ENCODE assay signal across 10 cellular contexts in genomic region chr1:44616991-44617702, GRCh38. TPM values are rescaled to one million over a fixed set of nuclear protein-coding genes. Genes with fewer than 3 reads are reported as not detected.
A peak's percentile ranks its signal among the peaks of the same experiment; 100 is the strongest.
DNase-seq lines count a peak whose midpoint lies in the region; FAIRE-seq and TF ChIP-seq lines count a peak whose summit lies in the region.
"Had no signal": no experiment of that assay in that cellular context is flagged by ENCODE, and none has a peak within 500 bp of the region (broad histone marks: within the 10 kb centered on the region; RNA-seq: fewer than 3 reads in every experiment).

No MANE protein-coding gene starts in this region.

- BruUV-seq in A673 (replicated peaks; lab: Mats Ljungman, UMichigan), result no TSS peak

- H3K4me3 ChIP-seq in bronchial epithelial cell (ENCODE audit: low read depth, low read length) (peak overlapping the region; percentile 27), skin epidermis (peak overlapping the region in 6 of 7 experiments; percentile 15 to 37 (median 30)), A673 (ENCODE audit: low read depth, low read length, poor library complexity, severe bottlenecking) (no peak overlapping the region)
- H3K4me3 ChIP-seq: GM12878 had no signal

- intact Hi-C loops in A673 (cut with micrococcal nuclease; ENCODE audit: unreplicated experiment), result no loop called here

- no peak for FAIRE-seq in bronchial epithelial cell (lab: Jason Lieb, UNC)
- FAIRE-seq: GM12878 had no signal

- TF ChIP-seq CTCF in bronchial epithelial cell (IDR thresholded peaks at IDR 0.05; ENCODE audit: insufficient read depth, low read length, severe bottlenecking) (no peak), A673 (conservative IDR thresholded peaks at IDR 0.05; ENCODE audit: low read depth, low read length) (no peak)

- DNase-seq in HPDE6-E6E7 (ENCODE audit: extremely low spot score) (peak; percentile 85), bronchial epithelial cell (ENCODE audit: low read depth) (peak; percentile 61), iPS-NIHi7 (ENCODE audit: extremely low spot score) (peak; percentile 58), NCI-H1417 treated with DMSO at 0.1 percent for 48 hours (lab: John Stamatoyannopoulos, UW) (no peak), NCI-H82 treated with DMSO at 0.1 percent for 48 hours (lab: John Stamatoyannopoulos, UW; ENCODE audit: unreplicated experiment) (no peak), A673 (ENCODE audit: low spot score) (no peak), Kasumi-1 (lab: John Stamatoyannopoulos, UW) (no peak)
- DNase-seq: activated gamma-delta T cell treated with Interleukin-2 at 50 U/mL for 16 hours had no signal

- POLR2A ChIA-PET in A673 (lab: Charles Lee; ENCODE audit: low non-redundant PET), result interaction anchor here (0.7 kb wide), 1 partner anchor 33 kb away, joined by 4 read pairs; no protein-coding TSS in a partner anchor

- no peaks in the 10 kb centered on the region for H3K4me1 ChIP-seq in A673 (ENCODE audit: insufficient read depth, low read length, poor library complexity, severe bottlenecking)

- H3K27me3 ChIP-seq in bronchial epithelial cell (ENCODE audit: control insufficient read depth, insufficient read depth, low read length), result peaks cover 2% of the 10 kb centered on the region
- peaks cover 18% of the 10 kb centered on the region for H3K27me3 ChIP-seq in A673 (replicated peaks; ENCODE audit: insufficient read depth, low read depth, low read length, poor library complexity)

- H3K27ac ChIP-seq in skin epidermis (peak overlapping the region in 2 of 21 experiments; percentile 16 to 38), A673 (ENCODE audit: low read depth, low read length, poor library complexity, severe bottlenecking) (no peak overlapping the region)

- H3K36me3 ChIP-seq in bronchial epithelial cell (ENCODE audit: control insufficient read depth, insufficient read depth, low read length) (no peaks in the 10 kb centered on the region), A673 (ENCODE audit: insufficient read depth, low read length, poor library complexity, severe bottlenecking) (no peaks in the 10 kb centered on the region)

- no peaks in the 10 kb centered on the region for H3K9me3 ChIP-seq in A673 (ENCODE audit: low read depth, low read length, poor library complexity, severe bottlenecking)

- CTCF ChIA-PET in A673 (lab: Charles Lee), result no interaction called here

RNA-seq across cellular contexts. Expression of gene TMEM53, which starts 57.1 kb away (rescaled TPM):
- total RNA-seq in bronchial epithelial cell, result 6.1 and 8.3 TPM in 2 replicates
- 3.3 and 5.6 TPM in 2 replicates for total RNA-seq in A673 (2021)

RNA-seq across cellular contexts. Expression of gene ARMH1, which starts 57.4 kb away (rescaled TPM):
- total RNA-seq in bronchial epithelial cell, result 0.38 TPM in 1 of 2 replicates, not detected in the other
- total RNA-seq in A673 (2021), result 0.26 and 0.87 TPM in 2 replicates

Comparison
In these comparisons a context has a peak if more than half of its experiments do, and no peak if none do; other contexts are left out.
1. DNase-seq: peak in HPDE6-E6E7 (single experiment), bronchial epithelial cell (single experiment) and iPS-NIHi7 (single experiment); none in NCI-H1417 treated with DMSO at 0.1 percent for 48 hours (single experiment), NCI-H82 treated with DMSO at 0.1 percent for 48 hours (single experiment), A673 (single experiment) and Kasumi-1 (0 of 2).